13 cellular contexts compared by ENCODE assay signal in the genomic region with DNA sequence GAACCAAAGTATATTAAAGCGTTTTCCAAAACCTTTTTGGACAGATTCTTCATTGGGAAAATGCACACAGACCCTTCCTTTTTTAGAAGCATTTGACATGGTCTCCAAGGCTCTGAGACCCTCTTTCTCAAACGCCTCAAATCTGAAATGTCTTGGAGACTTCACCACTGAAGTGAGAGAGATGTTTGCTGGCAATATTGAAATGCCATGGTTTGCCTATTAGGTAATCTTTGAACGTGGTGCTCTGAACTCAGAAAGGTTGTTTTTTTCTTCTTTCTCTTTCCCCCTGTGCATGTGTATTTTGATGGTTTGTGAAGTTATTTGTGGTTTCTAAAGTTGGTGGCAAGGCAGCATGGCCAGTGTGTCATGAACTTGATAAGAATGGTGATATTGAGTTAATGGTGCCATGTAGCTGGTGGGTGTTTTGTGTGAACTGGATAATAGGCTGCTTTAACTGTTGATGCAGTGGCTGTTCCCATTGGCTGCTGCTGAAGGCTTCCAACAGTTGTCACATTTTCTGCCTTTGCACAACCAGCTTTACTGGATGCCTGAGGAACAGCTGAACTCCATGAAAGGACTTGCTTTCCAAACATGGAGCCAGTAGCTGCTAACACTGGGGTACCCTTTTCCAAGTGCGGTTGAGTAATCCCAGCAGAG. TPM values are rescaled to one million over a fixed set of nuclear protein-coding genes. Genes with fewer than 3 reads are reported as not detected.
DNase-seq lines count a peak whose midpoint lies in the region; ATAC-seq and TF ChIP-seq lines count a peak whose summit lies in the region.
"Had no signal": no experiment of that assay in that cellular context is flagged by ENCODE, and none has a peak within 500 bp of the region (broad histone marks: within the 10 kb centered on the region; RNA-seq: fewer than 3 reads in every experiment).

No MANE protein-coding gene starts in this region.

- H3K79me2 ChIP-seq in mammary epithelial cell (ENCODE audit: insufficient read depth, low read length) = peaks cover 60% of the 10 kb centered on the region

- CTCF ChIA-PET in mammary epithelial cell (lab: Charles Lee; ENCODE audit: low non-redundant PET) = interaction anchor here (0.6 kb wide), 1 partner anchor 171 kb away, joined by 5 read pairs; no protein-coding TSS in a partner anchor
- CTCF ChIA-PET in activated naive CD4-positive, alpha-beta T cell treated with anti-CD3 and anti-CD28 coated beads, Interleukin-2, amount 10 ng/mL, durations not matched to agents 7 days and 5 days (lab: Charles Lee) = no interaction called here

- no peak for ATAC-seq in HG02571 (IDR thresholded peaks at IDR 0.05; ENCODE audit: unreplicated experiment)

- H4K20me1 ChIP-seq in mammary epithelial cell (ENCODE audit: insufficient read depth, low read length) = no peaks in the 10 kb centered on the region

- peaks cover 42% of the 10 kb centered on the region for H3K27me3 Mint-ChIP-seq in activated naive CD4-positive, alpha-beta T cell treated with anti-CD3 and anti-CD28 coated beads, Interleukin-2, amount 10 ng/mL, durations not matched to agents 7 days and 5 days

- in situ Hi-C loops in mammary epithelial cell (cut with MboI; ENCODE audit: low sequenced_read_pairs in 2 of 2) = no loop called here

- H3K27ac ChIP-seq in HUES48 (ENCODE audit: low read depth, low read length) (no peak overlapping the region), mammary epithelial cell (ENCODE audit: insufficient read depth, low read depth, low read length) (no peak overlapping the region), iPS-20b (ENCODE audit: low read length) (no peak overlapping the region), subcutaneous abdominal adipose tissue (ENCODE audit: low read depth, low read length) (peak overlapping the region; percentile 97)

- H3K27ac Mint-ChIP-seq in activated naive CD4-positive, alpha-beta T cell treated with anti-CD3 and anti-CD28 coated beads, Interleukin-2, amount 10 ng/mL, durations not matched to agents 7 days and 5 days = no peak overlapping the region
- H3K27ac Mint-ChIP-seq: activated CD4-positive, alpha-beta memory T cell treated with anti-CD3 and anti-CD28 coated beads, Interleukin-2, amount 10 ng/mL, durations not matched to agents 7 days and 5 days; activated naive CD8-positive, alpha-beta T cell treated with anti-CD3 and anti-CD28 coated beads for 36 hours had no signal

- no peak overlapping the region for H3K4me3 Mint-ChIP-seq in activated naive CD4-positive, alpha-beta T cell treated with anti-CD3 and anti-CD28 coated beads, Interleukin-2, amount 10 ng/mL, durations not matched to agents 7 days and 5 days
- H3K4me3 Mint-ChIP-seq: activated CD4-positive, alpha-beta memory T cell treated with anti-CD3 and anti-CD28 coated beads, Interleukin-2, amount 10 ng/mL, durations not matched to agents 7 days and 5 days; activated naive CD8-positive, alpha-beta T cell treated with anti-CD3 and anti-CD28 coated beads for 36 hours had no signal

- dilution Hi-C loops in mammary epithelial cell (cut with HindIII; ENCODE audit: low sequenced_read_pairs) = no loop called here

- H2AFZ ChIP-seq in mammary epithelial cell (ENCODE audit: low read depth, low read length) = peak overlapping the region; percentile 27

- intact Hi-C loops in mammary epithelial cell (cut with micrococcal nuclease) = no loop called here

- 55% methylated on average over 4 of the region's 4 CpGs for WGBS in mammary epithelial cell (ENCODE audit: low coverage, missing lambda C conversion rate)

- no peaks in the 10 kb centered on the region for H3K36me3 ChIP-seq in HUES48 (ENCODE audit: control insufficient read depth, insufficient read depth, low read length)
- no peaks in the 10 kb centered on the region for H3K36me3 ChIP-seq in mammary epithelial cell (ENCODE audit: insufficient read depth, low read length)
- no peaks in the 10 kb centered on the region for H3K36me3 ChIP-seq in iPS-20b (ENCODE audit: insufficient read depth, low read depth, low read length)
- no peaks in the 10 kb centered on the region for H3K36me3 ChIP-seq in subcutaneous abdominal adipose tissue (ENCODE audit: control insufficient read depth in 5 of 5, insufficient read depth in 5 of 5, low read length in 5 of 5)

- H3K4me3 ChIP-seq in HUES48 (ENCODE audit: low read depth, low read length) (peak overlapping the region; percentile 77; the same call in 1 of the 2 replicates), mammary epithelial cell (replicated peaks in 1 of 3; ENCODE audit: insufficient read depth in 1 of 3, low read depth in 2 of 3, low read length in 3 of 3) (peak overlapping the region in 2 of 3 experiments; percentile 72 to 77), iPS-20b (ENCODE audit: low read length) (peak overlapping the region; percentile 89; the same call in 1 of the 2 replicates), subcutaneous abdominal adipose tissue (ENCODE audit: low read depth in 1 of 5, low read length in 5 of 5) (peak overlapping the region; percentile 65 to 95 (median 83))

- no peaks in the 10 kb centered on the region for H3K9me3 Mint-ChIP-seq in activated naive CD4-positive, alpha-beta T cell treated with anti-CD3 and anti-CD28 coated beads, Interleukin-2, amount 10 ng/mL, durations not matched to agents 7 days and 5 days
- H3K9me3 Mint-ChIP-seq: activated CD4-positive, alpha-beta memory T cell treated with anti-CD3 and anti-CD28 coated beads, Interleukin-2, amount 10 ng/mL, durations not matched to agents 7 days and 5 days; activated naive CD8-positive, alpha-beta T cell treated with anti-CD3 and anti-CD28 coated beads for 36 hours had no signal

- H3K4me1 Mint-ChIP-seq in activated naive CD4-positive, alpha-beta T cell treated with anti-CD3 and anti-CD28 coated beads, Interleukin-2, amount 10 ng/mL, durations not matched to agents 7 days and 5 days = no peaks in the 10 kb centered on the region
- H3K4me1 Mint-ChIP-seq: activated CD4-positive, alpha-beta memory T cell treated with anti-CD3 and anti-CD28 coated beads, Interleukin-2, amount 10 ng/mL, durations not matched to agents 7 days and 5 days; activated naive CD8-positive, alpha-beta T cell treated with anti-CD3 and anti-CD28 coated beads for 36 hours had no signal

- H3K9ac ChIP-seq in HUES48 (ENCODE audit: low read depth, low read length) (no peak overlapping the region), mammary epithelial cell (ENCODE audit: insufficient read depth, low read length) (no peak overlapping the region), iPS-20b (ENCODE audit: low read depth, low read length) (no peak overlapping the region), subcutaneous abdominal adipose tissue (ENCODE audit: low read length in 5 of 5) (peak overlapping the region in 3 of 5 donors; percentile 84 to 94 (median 89))

- H3K4me1 ChIP-seq in HUES48 (ENCODE audit: control insufficient read depth, insufficient read depth, low read length) (peaks cover 12% of the 10 kb centered on the region; the same call in 1 of the 2 replicates), mammary epithelial cell (ENCODE audit: insufficient read depth, low read length) (peaks cover 12% of the 10 kb centered on the region), iPS-20b (ENCODE audit: insufficient read depth, low read length) (peaks cover 8% of the 10 kb centered on the region; the same call in 1 of the 2 replicates), subcutaneous abdominal adipose tissue (ENCODE audit: control insufficient read depth in 5 of 5, insufficient read depth in 5 of 5, low read length in 5 of 5) (peaks cover 13 to 61% (median 46%) of the 10 kb centered on the region in 5 donors)

- H3K4me2 ChIP-seq in mammary epithelial cell (ENCODE audit: insufficient read depth, low read depth, low read length) = peak overlapping the region; percentile 84

- BruUV-seq in mammary epithelial cell (replicated peaks; lab: Mats Ljungman, UMichigan) = no TSS peak

- no peaks in the 10 kb centered on the region for H3K36me3 Mint-ChIP-seq in activated naive CD4-positive, alpha-beta T cell treated with anti-CD3 and anti-CD28 coated beads, Interleukin-2, amount 10 ng/mL, durations not matched to agents 7 days and 5 days
- H3K36me3 Mint-ChIP-seq: activated naive CD8-positive, alpha-beta T cell treated with anti-CD3 and anti-CD28 coated beads for 36 hours had no signal

- DNase-seq in mammary epithelial cell (no peak), GM19238 (ENCODE audit: insufficient read length, low spot score) (no peak)
- no peak for DNase-seq in stimulated activated naive CD4-positive, alpha-beta T cell treated with Interleukin-2 at 50 U/mL for 16 hours (lab: John Stamatoyannopoulos, UW)
- DNase-seq in activated naive CD4-positive, alpha-beta T cell treated with anti-CD3 and anti-CD28 coated beads, Interleukin-2, amount 10 ng/mL, durations not matched to agents 7 days and 5 days = no peak
- DNase-seq: activated CD4-positive, alpha-beta memory T cell treated with anti-CD3 and anti-CD28 coated beads, Interleukin-2, amount 10 ng/mL, durations not matched to agents 7 days and 5 days; activated naive CD8-positive, alpha-beta T cell treated with anti-CD3 and anti-CD28 coated beads for 36 hours; kidney; NCI-H748 treated with DMSO at 0.1 percent for 48 hours had no signal

- no peak for TF ChIP-seq CTCF in mammary epithelial cell (conservative IDR thresholded peaks at IDR 0.05 in 1 of 2, IDR thresholded peaks at IDR 0.05 in 1 of 2; ENCODE audit: extremely low read depth in 1 of 2, insufficient read depth in 1 of 2, low read depth in 1 of 2, low read length in 2 of 2)

- H3K9me3 ChIP-seq in HUES48 (ENCODE audit: control insufficient read depth, insufficient read depth, low read length) (no peaks in the 10 kb centered on the region), mammary epithelial cell (replicated peaks; ENCODE audit: insufficient read depth, low read length) (no peaks in the 10 kb centered on the region), iPS-20b (ENCODE audit: insufficient read depth, low read depth, low read length) (no peaks in the 10 kb centered on the region), subcutaneous abdominal adipose tissue (ENCODE audit: control insufficient read depth in 5 of 5, low read length in 5 of 5) (no peaks in the 10 kb centered on the region)

- H3K27me3 ChIP-seq in HUES48 (ENCODE audit: control insufficient read depth, insufficient read depth, low read length) (peaks cover 24% of the 10 kb centered on the region), mammary epithelial cell (ENCODE audit: insufficient read depth, low read length) (no peaks in the 10 kb centered on the region), iPS-20b (ENCODE audit: insufficient read depth, low read length) (peaks cover 38% of the 10 kb centered on the region), subcutaneous abdominal adipose tissue (ENCODE audit: control insufficient read depth in 5 of 5, insufficient read depth in 4 of 5, low read length in 5 of 5) (peaks cover 0 to 7% (median 0%) of the 10 kb centered on the region in 5 donors)

RNA-seq across cellular contexts. Expression of a gene that starts 1.7 kb away (rescaled TPM):
- total RNA-seq in mammary epithelial cell = 10 to 100 TPM; 22.3 to 49.0 TPM
- polyA plus RNA-seq in mammary epithelial cell = 3.7 TPM
- polyA minus RNA-seq in mammary epithelial cell = 28.5 TPM
- total RNA-seq: activated CD4-positive, alpha-beta memory T cell treated with anti-CD3 and anti-CD28 coated beads, Interleukin-2, amount 10 ng/mL, durations not matched to agents 7 days and 5 days; activated naive CD8-positive, alpha-beta T cell treated with anti-CD3 and anti-CD28 coated beads for 36 hours; endothelial cell of umbilical vein had no signal

Comparison
In these comparisons a context has a peak if more than half of its experiments do, and no peak if none do; other contexts are left out.
1. H3K9ac ChIP-seq: peak in subcutaneous abdominal adipose tissue (3 of 5); none in HUES48 (single experiment), mammary epithelial cell (single experiment) and iPS-20b (single experiment).
2. Peak in every context shown above with its lines, with median percentiles within 50 percentile points of each other: H3K4me3 ChIP-seq.